18 cellular contexts compared by ENCODE assay signal in the genomic region with DNA sequence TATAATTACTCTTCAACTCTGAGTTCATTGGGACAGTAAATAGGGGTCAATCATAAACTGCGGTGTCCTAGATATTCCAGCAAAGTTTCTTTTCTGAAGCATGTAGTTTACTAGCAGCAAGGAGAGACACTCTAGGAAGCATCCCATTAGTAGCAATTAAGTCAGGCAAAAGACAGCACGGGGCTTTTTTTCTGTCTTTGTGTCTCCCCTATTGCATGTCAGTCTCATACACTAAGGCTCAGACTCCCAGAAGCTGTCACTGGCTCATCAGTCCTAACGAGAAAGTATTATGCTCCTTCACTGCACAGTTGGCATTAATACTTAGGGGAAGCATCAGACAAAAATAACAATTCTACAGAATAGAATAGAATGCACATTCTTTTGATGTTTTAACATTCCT.
DNase-seq lines count a peak whose midpoint lies in the region; ATAC-seq and TF ChIP-seq lines count a peak whose summit lies in the region.
"Had no signal": no experiment of that assay in that cellular context is flagged by ENCODE, and none has a peak within 500 bp of the region (broad histone marks: within the 10 kb centered on the region; RNA-seq: fewer than 3 reads in every experiment).

No MANE protein-coding gene starts in this region.

- H3K4me1 Mint-ChIP-seq in activated naive CD8-positive, alpha-beta T cell treated with anti-CD3 and anti-CD28 coated beads, Interleukin-2, amount 10 ng/mL, durations not matched to agents 7 days and 5 days: peaks cover 8% of the 10 kb centered on the region
- H3K4me1 Mint-ChIP-seq in activated naive CD8-positive, alpha-beta T cell treated with anti-CD3 and anti-CD28 coated beads for 36 hours: peaks cover 7% of the 10 kb centered on the region
- peaks cover 6% of the 10 kb centered on the region for H3K4me1 Mint-ChIP-seq in endodermal cell
- H3K4me1 Mint-ChIP-seq in neural progenitor cell: peaks cover 13% of the 10 kb centered on the region
- H3K4me1 Mint-ChIP-seq: CD8-positive, alpha-beta memory T cell had no signal

- peak overlapping the region; percentile 90 for H3K27ac Mint-ChIP-seq in activated naive CD8-positive, alpha-beta T cell treated with anti-CD3 and anti-CD28 coated beads, Interleukin-2, amount 10 ng/mL, durations not matched to agents 7 days and 5 days
- no peak overlapping the region for H3K27ac Mint-ChIP-seq in activated naive CD8-positive, alpha-beta T cell treated with anti-CD3 and anti-CD28 coated beads for 36 hours
- H3K27ac Mint-ChIP-seq in endodermal cell: no peak overlapping the region
- H3K27ac Mint-ChIP-seq in neural progenitor cell: no peak overlapping the region
- H3K27ac Mint-ChIP-seq: CD8-positive, alpha-beta memory T cell had no signal

- no peaks in the 10 kb centered on the region for H4K20me1 ChIP-seq in neural progenitor cell (ENCODE audit: low read depth)

- H3F3A ChIP-seq in neural progenitor cell (ENCODE audit: low read depth): peaks cover 31% of the 10 kb centered on the region

- no peaks in the 10 kb centered on the region for H3K27me3 ChIP-seq in endodermal cell (ENCODE audit: control insufficient read depth, insufficient read depth, low read length, poor library complexity, severe bottlenecking)
- no peaks in the 10 kb centered on the region for H3K27me3 ChIP-seq in neural progenitor cell

- no peak overlapping the region for H2AFZ ChIP-seq in neural progenitor cell (replicated peaks)

- H3K27ac ChIP-seq in endodermal cell (ENCODE audit: low read depth, low read length) (peak overlapping the region; percentile 5), neural progenitor cell (peak overlapping the region; percentile 73)
- H3K27ac ChIP-seq: C4-2B had no signal

- WGBS in endodermal cell (ENCODE audit: insufficient coverage in 1 of 2, insufficient read length in 1 of 2), 2 experiments: 86 to 94% methylated on average over 1 to 3 of the region's 3 CpGs

- no peak overlapping the region for H3K4me3 ChIP-seq in endodermal cell (ENCODE audit: low read length)
- no peak overlapping the region for H3K4me3 ChIP-seq in neural progenitor cell

- no peak overlapping the region for H3K4me3 Mint-ChIP-seq in activated naive CD8-positive, alpha-beta T cell treated with anti-CD3 and anti-CD28 coated beads, Interleukin-2, amount 10 ng/mL, durations not matched to agents 7 days and 5 days
- H3K4me3 Mint-ChIP-seq in activated naive CD8-positive, alpha-beta T cell treated with anti-CD3 and anti-CD28 coated beads for 36 hours: no peak overlapping the region
- no peak overlapping the region for H3K4me3 Mint-ChIP-seq in endodermal cell
- no peak overlapping the region for H3K4me3 Mint-ChIP-seq in neural progenitor cell
- H3K4me3 Mint-ChIP-seq: CD8-positive, alpha-beta memory T cell had no signal

- peak overlapping the region; percentile 27 for H3K4me2 ChIP-seq in neural progenitor cell
- H3K4me2 ChIP-seq: SK-N-SH had no signal

- H3K79me2 ChIP-seq in neural progenitor cell (ENCODE audit: low read depth): peaks cover 6% of the 10 kb centered on the region

- H3K9me3 ChIP-seq in endodermal cell (ENCODE audit: control insufficient read depth, low read length) (no peaks in the 10 kb centered on the region), neural progenitor cell (ENCODE audit: low read depth) (no peaks in the 10 kb centered on the region)
- H3K9me3 ChIP-seq: SK-N-SH had no signal

- H3K4me1 ChIP-seq in endodermal cell (ENCODE audit: control insufficient read depth, insufficient read depth, low read length): no peaks in the 10 kb centered on the region
- peaks cover 56% of the 10 kb centered on the region for H3K4me1 ChIP-seq in neural progenitor cell

- POLR2A ChIA-PET in activated naive CD8-positive, alpha-beta T cell treated with anti-CD3 and anti-CD28 coated beads, Interleukin-2, amount 10 ng/mL, durations not matched to agents 7 days and 5 days (lab: Charles Lee): no interaction called here

- H3K9me3 Mint-ChIP-seq in activated naive CD8-positive, alpha-beta T cell treated with anti-CD3 and anti-CD28 coated beads, Interleukin-2, amount 10 ng/mL, durations not matched to agents 7 days and 5 days: no peaks in the 10 kb centered on the region
- peaks cover 3% of the 10 kb centered on the region for H3K9me3 Mint-ChIP-seq in activated naive CD8-positive, alpha-beta T cell treated with anti-CD3 and anti-CD28 coated beads for 36 hours
- H3K9me3 Mint-ChIP-seq in endodermal cell (no peaks in the 10 kb centered on the region), neural progenitor cell (no peaks in the 10 kb centered on the region)

- no peaks in the 10 kb centered on the region for H3K27me3 Mint-ChIP-seq in activated naive CD8-positive, alpha-beta T cell treated with anti-CD3 and anti-CD28 coated beads, Interleukin-2, amount 10 ng/mL, durations not matched to agents 7 days and 5 days
- no peaks in the 10 kb centered on the region for H3K27me3 Mint-ChIP-seq in activated naive CD8-positive, alpha-beta T cell treated with anti-CD3 and anti-CD28 coated beads for 36 hours
- H3K27me3 Mint-ChIP-seq in endodermal cell (ENCODE audit: insufficient read depth): no peaks in the 10 kb centered on the region
- no peaks in the 10 kb centered on the region for H3K27me3 Mint-ChIP-seq in neural progenitor cell (ENCODE audit: insufficient read depth, low read depth)
- H3K27me3 Mint-ChIP-seq: CD8-positive, alpha-beta memory T cell had no signal

- TF ChIP-seq CTCF in endodermal cell (conservative IDR thresholded peaks at IDR 0.05) (no peak), neural progenitor cell (IDR thresholded peaks at IDR 0.05) (no peak)

- H3K9ac ChIP-seq in endodermal cell (ENCODE audit: extremely low read depth, low read length, poor library complexity, severe bottlenecking): no peak overlapping the region
- no peak overlapping the region for H3K9ac ChIP-seq in neural progenitor cell
- H3K9ac ChIP-seq: SK-N-SH had no signal

- H3K36me3 ChIP-seq in endodermal cell (ENCODE audit: control insufficient read depth, insufficient read depth, low read length) (no peaks in the 10 kb centered on the region), neural progenitor cell (no peaks in the 10 kb centered on the region)

- no peak for ATAC-seq in activated naive CD8-positive, alpha-beta T cell treated with anti-CD3 and anti-CD28 coated beads, Interleukin-2, amount 10 ng/mL, durations not matched to agents 7 days and 5 days (ENCODE audit: low read depth)
- ATAC-seq in HG03460 (IDR thresholded peaks at IDR 0.05; ENCODE audit: unreplicated experiment): no peak
- ATAC-seq in SK-N-SH treated with all-trans-retinoic acid at 6 μM for 48 hours: no peak
- no peak for ATAC-seq in left colon
- ATAC-seq: Panc1 had no signal

- intact Hi-C loops in left colon (cut with DNase I, micrococcal nuclease): no loop called here

- no peak for DNase-seq in activated naive CD8-positive, alpha-beta T cell treated with anti-CD3 and anti-CD28 coated beads, Interleukin-2, amount 10 ng/mL, durations not matched to agents 7 days and 5 days
- DNase-seq in activated naive CD8-positive, alpha-beta T cell treated with anti-CD3 and anti-CD28 coated beads for 36 hours: no peak
- DNase-seq in endodermal cell (no peak), neural progenitor cell (ENCODE audit: low spot score) (peak; percentile 56), left colon (no peak)
- no peak for DNase-seq in activated CD4-positive, alpha-beta T cell treated with anti-CD3 and anti-CD28 coated beads for 1 hour
- DNase-seq: DMS53; NCI-H187 treated with DMSO at 0.1 percent for 48 hours; NCI-H345; NCI-H774; NK-92 treated with Interleukin-12 subunit alpha and Interleukin-12 subunit beta, amount 100 ng/mL, for 24 hours; SIG-M5; SK-N-SH had no signal

- H3K36me3 Mint-ChIP-seq in activated naive CD8-positive, alpha-beta T cell treated with anti-CD3 and anti-CD28 coated beads, Interleukin-2, amount 10 ng/mL, durations not matched to agents 7 days and 5 days: no peaks in the 10 kb centered on the region
- H3K36me3 Mint-ChIP-seq in activated naive CD8-positive, alpha-beta T cell treated with anti-CD3 and anti-CD28 coated beads for 36 hours: no peaks in the 10 kb centered on the region
- H3K36me3 Mint-ChIP-seq in endodermal cell (ENCODE audit: low read depth): peaks cover 3% of the 10 kb centered on the region
- peaks cover 2% of the 10 kb centered on the region for H3K36me3 Mint-ChIP-seq in neural progenitor cell
- H3K36me3 Mint-ChIP-seq: CD8-positive, alpha-beta memory T cell had no signal

TF ChIP-seq in SK-N-SH treated with all-trans-retinoic acid at 6 μM for 48 hours, 23 proteins besides CTCF, POLR2A, EP300 and RAD21 (continues in another document):
- TF ChIP-seq, protein P1, sequence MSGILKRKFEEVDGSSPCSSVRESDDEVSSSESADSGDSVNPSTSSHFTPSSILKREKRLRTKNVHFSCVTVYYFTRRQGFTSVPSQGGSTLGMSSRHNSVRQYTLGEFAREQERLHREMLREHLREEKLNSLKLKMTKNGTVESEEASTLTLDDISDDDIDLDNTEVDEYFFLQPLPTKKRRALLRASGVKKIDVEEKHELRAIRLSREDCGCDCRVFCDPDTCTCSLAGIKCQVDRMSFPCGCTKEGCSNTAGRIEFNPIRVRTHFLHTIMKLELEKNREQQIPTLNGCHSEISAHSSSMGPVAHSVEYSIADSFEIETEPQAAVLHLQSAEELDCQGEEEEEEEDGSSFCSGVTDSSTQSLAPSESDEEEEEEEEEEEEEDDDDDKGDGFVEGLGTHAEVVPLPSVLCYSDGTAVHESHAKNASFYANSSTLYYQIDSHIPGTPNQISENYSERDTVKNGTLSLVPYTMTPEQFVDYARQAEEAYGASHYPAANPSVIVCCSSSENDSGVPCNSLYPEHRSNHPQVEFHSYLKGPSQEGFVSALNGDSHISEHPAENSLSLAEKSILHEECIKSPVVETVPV (CRISPR knock-in tag; IDR thresholded peaks at IDR 0.05): no peak
